8 cellular contexts compared by ENCODE assay signal in genomic region chr15:50424066-50424890, GRCh38. TPM values are rescaled to one million over a fixed set of nuclear protein-coding genes. Genes with fewer than 3 reads are reported as not detected.
DNase-seq lines count a peak whose midpoint lies in the region; ATAC-seq and TF ChIP-seq lines count a peak whose summit lies in the region.

Gene USP8, plus strand, starts transcription at chr15:50424405. Its CDS starts 14,669 bp downstream, at chr15:50439074.

- no peaks in the 10 kb centered on the region for H3K9me3 ChIP-seq in ovary
- H3K9me3 ChIP-seq in thyroid gland: no peaks in the 10 kb centered on the region

- DNase-seq in GM12864 (ENCODE audit: low read depth) (peak; percentile 90), NCI-H1417 (lab: John Stamatoyannopoulos, UW) (peak; percentile 94 to 98 (median 96)), SW 1271 (lab: John Stamatoyannopoulos, UW) (peak; percentile 83 to 88), Right ventricle myocardium inferior (ENCODE audit: missing footprints) (peak; percentile 98), ovary (peak; percentile 94 to 98 (median 96)), thyroid gland (peak; percentile 97 to 98)
- DNase-seq in activated naive CD8-positive, alpha-beta T cell treated with anti-CD3 and anti-CD28 coated beads, Interleukin-2, amount 50 U/mL, for 16 hours (ENCODE audit: low read depth, low spot score): peak; percentile 87

- TF ChIP-seq CTCF in GM12864 (IDR thresholded peaks at IDR 0.05; ENCODE audit: low read depth, low read length, missing control alignments): no peak
- no peak for TF ChIP-seq CTCF in ovary (IDR thresholded peaks at IDR 0.05)
- TF ChIP-seq CTCF in thyroid gland (IDR thresholded peaks at IDR 0.05): no peak

- H3K4me1 ChIP-seq in ovary (ENCODE audit: insufficient read depth): peaks cover 9% of the 10 kb centered on the region
- H3K4me1 ChIP-seq in thyroid gland: peaks cover 10 to 15% of the 10 kb centered on the region in 2 donors

- H3K4me3 ChIP-seq in GM12864 (ENCODE audit: low read depth, low read length) (peak within 1 kb of the TSS; percentile 95), ovary (peak within 1 kb of the TSS; percentile 96), thyroid gland (replicated peaks in 1 of 3) (peak within 1 kb of the TSS; percentile 46 to 71 (median 66))

- ATAC-seq in HG02759 (IDR thresholded peaks at IDR 0.05; ENCODE audit: unreplicated experiment) (peak; percentile 96), Right ventricle myocardium inferior (peak; percentile 99)

- no peak for TF ChIP-seq EP300 in ovary (IDR thresholded peaks at IDR 0.05)

- WGBS in ovary, 3 donors: 0 to 1% (median 1%) methylated on average over 55 of the region's 55 CpGs
- WGBS in thyroid gland, 2 donors: 0 to 1% methylated on average over 28 to 32 of the region's 55 CpGs

- TF ChIP-seq POLR2A in ovary (IDR thresholded peaks at IDR 0.05) (peak; percentile 63), thyroid gland (IDR thresholded peaks at IDR 0.05) (peak in 1 of 2 donors; percentile 91)

- H3K27ac ChIP-seq in ovary (peak within 1 kb of the TSS; percentile 40 to 70), thyroid gland (peak within 1 kb of the TSS; percentile 84 to 92 (median 87))

- H3K36me3 ChIP-seq in ovary (no peaks in the 10 kb centered on the region), thyroid gland (no peaks in the 10 kb centered on the region)

- H3K27me3 ChIP-seq in ovary (no peaks in the 10 kb centered on the region), thyroid gland (no peaks in the 10 kb centered on the region)

- intact Hi-C loops in Right ventricle myocardium inferior (cut with DNase I): loop anchor here (2.0 to 10.0 kb wide), 2 partner anchors 69 to 341 kb away; partner anchors contain the start of genes GABPB1 and SPPL2A
- intact Hi-C loops in ovary (cut with DNase I): no loop called here
- intact Hi-C loops in thyroid gland (cut with DNase I): loop anchor here (5.0 kb wide), 1 partner anchor 72 kb away; no protein-coding TSS in a partner anchor

RNA-seq across cellular contexts. Expression of gene USP8, which starts in this region (rescaled TPM):
- total RNA-seq in Right ventricle myocardium inferior (44.7 TPM), ovary (10 to 100 TPM; 29.0 to 67.0 (median 54.5) TPM), thyroid gland (10 to 100 TPM; 62.8 to 89.6 (median 87.9) TPM)
- 10 to 100 TPM; 25.1 to 38.5 TPM for polyA plus RNA-seq in ovary

Comparison
In these comparisons a context has a peak if more than half of its experiments do, and no peak if none do; other contexts are left out.
1. Peak in every context shown above with its lines: DNase-seq, ATAC-seq, H3K4me3 ChIP-seq and H3K27ac ChIP-seq.
2. intact Hi-C loops: an anchor here in Right ventricle myocardium inferior (2.0 to 10.0 kb wide) and thyroid gland (5.0 kb wide); none called in ovary.